ENCODE assay signal across 1 cellular context in genomic region chr10:63430999-63431356, GRCh38.
A peak's percentile ranks its signal among the peaks of the same experiment; 100 is the strongest.
TF ChIP-seq lines count a peak whose summit lies in the region.

No MANE protein-coding gene starts in this region.

TF ChIP-seq in HEK293, 187 proteins besides CTCF, POLR2A, EP300 and RAD21 (continued from another document):
- peak; percentile 19; the same call in 1 of the 2 replicates for TF ChIP-seq PRDM6 (tag by site-specific recombination; IDR thresholded peaks at IDR 0.05)
